ENCODE assay signal across 8 cellular contexts in genomic region chr19:49677901-49678674, GRCh38. TPM values are rescaled to one million over a fixed set of nuclear protein-coding genes. Genes with fewer than 3 reads are reported as not detected.
A peak's percentile ranks its signal among the peaks of the same experiment; 100 is the strongest.
DNase-seq lines count a peak whose midpoint lies in the region; ATAC-seq and TF ChIP-seq lines count a peak whose summit lies in the region.

No MANE protein-coding gene starts in this region.

- H3K4me2 ChIP-seq in PC-3 (ENCODE audit: low read length) = peak overlapping the region; percentile 99

- no peaks in the 10 kb centered on the region for H3F3A ChIP-seq in PC-3 (ENCODE audit: low read length, unreplicated experiment)

- POLR2A ChIA-PET in CD8-positive, alpha-beta memory T cell (lab: Charles Lee) = interaction anchor here (0.6 to 2.6 kb wide), 8 partner anchors 13 to 591 kb away, joined by 3 to 32 read pairs (median 4); partner anchors contain the start of genes BCL2L12, IRF3, PRR12 and RPS11
- POLR2A ChIA-PET in PC-3 (lab: Charles Lee; ENCODE audit: unreplicated experiment) = interaction anchor here (0.6 kb wide), 1 partner anchor 151 kb away, joined by 3 read pairs; no protein-coding TSS in a partner anchor

- H3K4me3 Mint-ChIP-seq in CD8-positive, alpha-beta memory T cell = peak overlapping the region; percentile 87 to 99 (median 88)
- H3K4me3 Mint-ChIP-seq in activated T-cell treated with anti-CD3 and anti-CD28 coated beads, Interleukin-2, amount 50 U/mL, for 72 hours = peak overlapping the region; percentile 90 to 97
- peak overlapping the region; percentile 99 for H3K4me3 Mint-ChIP-seq in neural crest cell

- no peaks in the 10 kb centered on the region for H3K9me3 Mint-ChIP-seq in CD8-positive, alpha-beta memory T cell
- no peaks in the 10 kb centered on the region for H3K9me3 Mint-ChIP-seq in activated T-cell treated with anti-CD3 and anti-CD28 coated beads, Interleukin-2, amount 50 U/mL, for 72 hours
- no peaks in the 10 kb centered on the region for H3K9me3 Mint-ChIP-seq in neural crest cell

- DNase-seq in CD8-positive, alpha-beta memory T cell = peak; percentile 65 to 84 (median 78)
- DNase-seq in HUDEP-2 (lab: John Stamatoyannopoulos, UW; ENCODE audit: unreplicated experiment in 76 of 76) = peak in 64 of 76 experiments; percentile 9 to 83 (median 66)
- DNase-seq in PC-3 = peak; percentile 75
- DNase-seq in activated T-cell treated with anti-CD3 and anti-CD28 coated beads, Interleukin-2, amount 50 U/mL, for 72 hours = peak; percentile 82 to 85
- DNase-seq in fibroblast of mammary gland (ENCODE audit: low read depth) = peak; percentile 70
- DNase-seq in neural crest cell (ENCODE audit: low read depth, low spot score) = peak; percentile 93
- DNase-seq in substantia nigra (lab: John Stamatoyannopoulos, UW) = peak in 42 of 49 donors; percentile 10 to 76 (median 48)

- H3K9me2 ChIP-seq in PC-3 (replicated peaks; ENCODE audit: low read length) = no peaks in the 10 kb centered on the region

- no TSS peak for BruUV-seq in PC-3 (replicated peaks; lab: Mats Ljungman, UMichigan)

- intact Hi-C loops in PC-3 (cut with micrococcal nuclease) = loop anchor here (1.0 to 5.0 kb wide), 5 partner anchors 87 to 199 kb away; partner anchors contain the start of genes AKT1S1, PRR12, RPS11 and TBC1D17

- H3K27me3 Mint-ChIP-seq in CD8-positive, alpha-beta memory T cell = peaks cover 0 to 2% of the 10 kb centered on the region in 2 donors
- H3K27me3 Mint-ChIP-seq in activated T-cell treated with anti-CD3 and anti-CD28 coated beads, Interleukin-2, amount 50 U/mL, for 72 hours (ENCODE audit: low read depth) = no peaks in the 10 kb centered on the region
- peaks cover 6% of the 10 kb centered on the region for H3K27me3 Mint-ChIP-seq in neural crest cell (ENCODE audit: low read depth)

- H3K4me3 ChIP-seq in CD8-positive, alpha-beta memory T cell (ENCODE audit: low read length) = peak overlapping the region; percentile 88
- peak overlapping the region; percentile 86 for H3K4me3 ChIP-seq in PC-3 (ENCODE audit: low read length)
- peak overlapping the region; percentile 96 for H3K4me3 ChIP-seq in fibroblast of mammary gland (ENCODE audit: control insufficient read depth, low read depth, low read length)

- CTCF ChIA-PET in CD8-positive, alpha-beta memory T cell (lab: Charles Lee) = interaction anchor here (0.7 to 6.6 kb wide), 19 partner anchors 9 to 286 kb away, joined by 3 to 56 read pairs (median 4); partner anchors contain the start of genes FLT3LG, NOSIP, PRR12 and PRRG2
- CTCF ChIA-PET in PC-3 (lab: Charles Lee) = no interaction called here

- peaks cover 53% of the 10 kb centered on the region for H3K79me2 ChIP-seq in PC-3 (ENCODE audit: low read length)

- peak overlapping the region; percentile 92 to 100 (median 98) for H3K27ac Mint-ChIP-seq in CD8-positive, alpha-beta memory T cell
- peak overlapping the region; percentile 92 for H3K27ac Mint-ChIP-seq in activated T-cell treated with anti-CD3 and anti-CD28 coated beads, Interleukin-2, amount 50 U/mL, for 72 hours
- peak overlapping the region; percentile 96 for H3K27ac Mint-ChIP-seq in neural crest cell (ENCODE audit: unreplicated experiment)

- H3K9me3 ChIP-seq in CD8-positive, alpha-beta memory T cell (ENCODE audit: low read length) = no peaks in the 10 kb centered on the region
- H3K9me3 ChIP-seq in PC-3 (ENCODE audit: low read length) = no peaks in the 10 kb centered on the region

- peak overlapping the region; percentile 95 for H3K27ac ChIP-seq in CD8-positive, alpha-beta memory T cell (ENCODE audit: low read depth, low read length)
- H3K27ac ChIP-seq in PC-3 (ENCODE audit: low read length) = peak overlapping the region; percentile 80
- peak overlapping the region; percentile 89 for H3K27ac ChIP-seq in substantia nigra (ENCODE audit: low read depth, low read length, poor library complexity, severe bottlenecking)

- peak overlapping the region; percentile 99 for H3K9ac ChIP-seq in PC-3 (ENCODE audit: low read length)

- H2AFZ ChIP-seq in PC-3 (ENCODE audit: low read length) = no peak overlapping the region; the same call in 1 of the 2 replicates

- H3K4me1 ChIP-seq in CD8-positive, alpha-beta memory T cell (ENCODE audit: insufficient read depth, low read length) = peaks cover 32% of the 10 kb centered on the region
- H3K4me1 ChIP-seq in PC-3 (ENCODE audit: insufficient read depth, low read length) = peaks cover 20% of the 10 kb centered on the region

- no peak for ATAC-seq in PC-3
- ATAC-seq in activated T-cell treated with anti-CD3 and anti-CD28 coated beads, Interleukin-2, amount 50 U/mL, for 72 hours (replicated peaks in 1 of 2) = peak; percentile 11 to 18
- ATAC-seq in HG02870 (IDR thresholded peaks at IDR 0.05; ENCODE audit: unreplicated experiment) = no peak

- H3K36me3 Mint-ChIP-seq in CD8-positive, alpha-beta memory T cell = peaks cover 4 to 27% (median 4%) of the 10 kb centered on the region in 3 donors
- peaks cover 3 to 20% of the 10 kb centered on the region in 2 donors for H3K36me3 Mint-ChIP-seq in activated T-cell treated with anti-CD3 and anti-CD28 coated beads, Interleukin-2, amount 50 U/mL, for 72 hours (ENCODE audit: insufficient read depth in 2 of 2)
- H3K36me3 Mint-ChIP-seq in neural crest cell (ENCODE audit: low read depth) = peaks cover 9% of the 10 kb centered on the region

- H4K20me1 ChIP-seq in PC-3 (ENCODE audit: low read length) = peaks cover 34% of the 10 kb centered on the region

- TF ChIP-seq CTCF in PC-3 (conservative IDR thresholded peaks at IDR 0.05; ENCODE audit: low read depth, low read length) (peak; percentile 86), fibroblast of mammary gland (conservative IDR thresholded peaks at IDR 0.05; ENCODE audit: control insufficient read depth, insufficient read depth, low read depth, low read length) (peak; percentile 54), neural crest cell (conservative IDR thresholded peaks at IDR 0.05) (peak; percentile 79)

- H3K36me3 ChIP-seq in CD8-positive, alpha-beta memory T cell (ENCODE audit: insufficient read depth, low read length) = peaks cover 8% of the 10 kb centered on the region
- H3K36me3 ChIP-seq in PC-3 (ENCODE audit: low read depth, low read length) = peaks cover 28% of the 10 kb centered on the region

- peaks cover 28 to 49% (median 31%) of the 10 kb centered on the region in 3 donors for H3K4me1 Mint-ChIP-seq in CD8-positive, alpha-beta memory T cell
- H3K4me1 Mint-ChIP-seq in activated T-cell treated with anti-CD3 and anti-CD28 coated beads, Interleukin-2, amount 50 U/mL, for 72 hours (ENCODE audit: low read depth) = peaks cover 50% of the 10 kb centered on the region
- H3K4me1 Mint-ChIP-seq in neural crest cell = peaks cover 34% of the 10 kb centered on the region

- no peaks in the 10 kb centered on the region for H3K27me3 ChIP-seq in CD8-positive, alpha-beta memory T cell (ENCODE audit: insufficient read depth, low read length, poor library complexity, severe bottlenecking)
- H3K27me3 ChIP-seq in PC-3 (ENCODE audit: low read length) = no peaks in the 10 kb centered on the region

RNA-seq across cellular contexts. Expression of gene PRMT1, which starts 1.0 kb away (rescaled TPM):
- total RNA-seq in CD8-positive, alpha-beta memory T cell = 100 to 1,000 TPM; 529 to 537 TPM
- polyA plus RNA-seq in CD8-positive, alpha-beta memory T cell = 135 TPM
- total RNA-seq in PC-3 (2014; rRNA removed) = 625 and 761 TPM in 2 replicates
- total RNA-seq in activated T-cell treated with anti-CD3 and anti-CD28 coated beads, Interleukin-2, amount 50 U/mL, for 72 hours = 100 to 1,000 TPM; 201 to 251 TPM
- total RNA-seq in neural crest cell = 454 and 470 TPM in 2 replicates

RNA-seq across cellular contexts. Expression of gene ADM5, which starts 11.3 kb away (rescaled TPM):
- total RNA-seq in CD8-positive, alpha-beta memory T cell = 1 to 10 TPM; 6.9 to 7.2 TPM
- 0.91 TPM for polyA plus RNA-seq in CD8-positive, alpha-beta memory T cell
- total RNA-seq in PC-3 (2014; rRNA removed) = 5.0 and 6.3 TPM in 2 replicates
- 1 to 10 TPM; 4.1 to 8.1 TPM for total RNA-seq in activated T-cell treated with anti-CD3 and anti-CD28 coated beads, Interleukin-2, amount 50 U/mL, for 72 hours
- 11.8 TPM in 2 replicates for total RNA-seq in neural crest cell

RNA-seq across cellular contexts. Expression of gene BCL2L12, which starts 12.4 kb away (rescaled TPM):
- 10 to 100 TPM; 68.2 to 70.9 TPM for total RNA-seq in CD8-positive, alpha-beta memory T cell
- 18.9 TPM for polyA plus RNA-seq in CD8-positive, alpha-beta memory T cell
- 82.5 and 104 TPM in 2 replicates for total RNA-seq in PC-3 (2014; rRNA removed)
- 10 to 100 TPM; 80.3 to 82.6 TPM for total RNA-seq in activated T-cell treated with anti-CD3 and anti-CD28 coated beads, Interleukin-2, amount 50 U/mL, for 72 hours
- total RNA-seq in neural crest cell = 92.4 and 99.5 TPM in 2 replicates

RNA-seq across cellular contexts. Expression of gene IRF3, which starts 12.4 kb away (rescaled TPM):
- total RNA-seq in CD8-positive, alpha-beta memory T cell = 100 to 1,000 TPM; 118 to 127 TPM
- polyA plus RNA-seq in CD8-positive, alpha-beta memory T cell = 81.7 TPM
- total RNA-seq in PC-3 (2014; rRNA removed) (223 and 236 TPM in 2 replicates), neural crest cell (70.0 and 76.0 TPM in 2 replicates)
- total RNA-seq in activated T-cell treated with anti-CD3 and anti-CD28 coated beads, Interleukin-2, amount 50 U/mL, for 72 hours = 100 to 1,000 TPM; 135 to 141 TPM

RNA-seq across cellular contexts. Expression of gene CPT1C, which starts 12.8 kb away (rescaled TPM):
- under 1 TPM; 0.66 to 0.84 TPM for total RNA-seq in CD8-positive, alpha-beta memory T cell
- not detected for polyA plus RNA-seq in CD8-positive, alpha-beta memory T cell
- total RNA-seq in PC-3 (2014; rRNA removed) (11.5 and 13.6 TPM in 2 replicates), neural crest cell (87.7 and 96.1 TPM in 2 replicates)
- 1 to 10 TPM; 1.9 to 2.3 TPM for total RNA-seq in activated T-cell treated with anti-CD3 and anti-CD28 coated beads, Interleukin-2, amount 50 U/mL, for 72 hours

Comparison
In these comparisons a context has a peak if more than half of its experiments do, and no peak if none do; other contexts are left out.
1. ATAC-seq: peak in activated T-cell treated with anti-CD3 and anti-CD28 coated beads, Interleukin-2, amount 50 U/mL, for 72 hours (2 of 2); none in PC-3 (single experiment) and HG02870 (single experiment).
2. Peak in every context shown above with its lines, with median percentiles within 50 percentile points of each other: DNase-seq, H3K27ac ChIP-seq, H3K4me3 ChIP-seq, H3K27ac Mint-ChIP-seq, H3K4me3 Mint-ChIP-seq and CTCF ChIP-seq.